Comparison of ENCODE assay signal across 1 cellular context in genomic region chr17:36657390-36657762, GRCh38.
TF ChIP-seq lines count a peak whose summit lies in the region.

No MANE protein-coding gene starts in this region.

TF ChIP-seq in SK-N-SH treated with all-trans-retinoic acid at 6 μM for 48 hours, 23 proteins besides CTCF, POLR2A, EP300 and RAD21 (continued from another document):
- TF ChIP-seq ZC3H10 (CRISPR knock-in tag; IDR thresholded peaks at IDR 0.05) = no peak
- TF ChIP-seq BACH2 (CRISPR knock-in tag; IDR thresholded peaks at IDR 0.05; ENCODE audit: borderline replicate concordance) = no peak
- TF ChIP-seq RARB (CRISPR knock-in tag; IDR thresholded peaks at IDR 0.05) = no peak
- TF ChIP-seq ARNTL (CRISPR knock-in tag; IDR thresholded peaks at IDR 0.05; ENCODE audit: borderline replicate concordance, low read depth) = no peak
- TF ChIP-seq TCF4 (CRISPR knock-in tag; IDR thresholded peaks at IDR 0.05; ENCODE audit: borderline replicate concordance) = no peak
